20 cellular contexts compared by ENCODE assay signal in genomic region chr15:20358781-20359414, GRCh38.
"Had no signal": no experiment of that assay in that cellular context is flagged by ENCODE, and none has a peak within 500 bp of the region (broad histone marks: within the 10 kb centered on the region; RNA-seq: fewer than 3 reads in every experiment).

No MANE protein-coding gene starts in this region.

- H3K4me3 ChIP-seq: spleen, testis, transverse colon had no signal

- ATAC-seq: naive thymus-derived CD8-positive, alpha-beta T cell; stimulated activated naive CD8-positive, alpha-beta T cell treated with anti-CD3 and anti-CD28 coated beads, Interleukin-15, Interleukin-2, amounts not matched to agents 100 U/mL and 50 U/mL, for 24 hours had no signal

- H3K36me3 ChIP-seq: spleen, transverse colon had no signal

- FAIRE-seq: keratinocyte, urothelium cell line had no signal

- H3K9me3 ChIP-seq: spleen, testis, transverse colon had no signal

- H3K27me3 ChIP-seq: testis, transverse colon had no signal

- DNase-seq: activated CD4-positive, alpha-beta T cell treated with anti-CD3 and anti-CD28 coated beads for 4 hours; activated CD4-positive, CD25-positive, alpha-beta regulatory T cell; activated gamma-delta T cell; amniotic stem cell; central memory CD4-positive, alpha-beta T cell; dermis blood vessel endothelial cell; effector CD4-positive, alpha-beta T cell; left colon; midbrain; naive thymus-derived CD8-positive, alpha-beta T cell; occipital lobe; stimulated activated CD4-positive, alpha-beta T cell treated with anti-CD3 and anti-CD28 coated beads, Interleukin-2, amount 100 ng/mL, for 48 hours; stimulated activated naive CD8-positive, alpha-beta T cell treated with anti-CD3 and anti-CD28 coated beads, Interleukin-15, Interleukin-2, amounts not matched to agents 100 U/mL and 50 U/mL, for 24 hours; T-helper 1 cell; testis; transverse colon had no signal

- H3K27ac ChIP-seq: epithelial cell of prostate, spleen, testis, transverse colon had no signal

- H3K4me1 ChIP-seq: testis had no signal
